ENCODE assay signal across 10 cellular contexts in the genomic region with DNA sequence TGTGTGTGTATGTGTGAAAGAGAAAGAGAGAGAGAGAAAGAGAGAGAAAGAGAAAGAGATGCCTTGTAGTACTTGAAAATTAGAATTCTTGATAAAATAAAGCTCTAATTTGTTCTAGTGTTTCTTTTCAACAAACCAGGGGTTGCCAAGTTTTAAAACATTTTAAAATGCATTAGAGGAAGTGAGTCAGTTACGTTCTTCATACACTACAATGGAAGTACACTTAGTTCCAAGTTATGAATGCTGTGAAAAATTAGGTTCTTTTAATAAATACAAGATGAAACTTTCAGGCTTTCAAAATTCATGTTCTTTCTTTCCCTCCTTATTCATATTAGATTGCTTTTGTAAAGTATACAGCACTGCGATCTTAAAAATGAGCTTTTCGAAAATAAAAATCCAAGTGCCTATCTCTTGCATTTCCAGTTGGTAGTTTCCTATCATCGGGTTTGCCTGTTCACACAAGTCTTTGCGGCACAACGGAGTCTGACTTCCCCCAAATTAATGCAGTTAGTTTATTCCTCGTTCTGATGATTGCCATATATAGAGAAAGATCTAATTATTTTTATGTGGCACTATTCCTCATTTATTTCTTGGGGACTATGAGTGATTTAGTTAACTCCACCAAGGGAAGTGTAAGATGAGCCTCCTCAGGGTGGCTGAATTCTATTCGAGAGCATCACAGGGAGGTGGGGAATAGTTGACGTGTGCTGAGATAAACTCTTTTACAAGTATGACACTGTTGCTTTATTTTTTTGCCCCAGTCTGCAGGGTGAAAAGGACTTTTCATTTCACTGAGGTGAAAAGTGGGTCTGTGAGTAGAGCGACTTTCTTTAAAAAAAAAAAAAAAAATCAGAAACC.
DNase-seq lines count a peak whose midpoint lies in the region; ATAC-seq, FAIRE-seq and TF ChIP-seq lines count a peak whose summit lies in the region.
"Had no signal": no experiment of that assay in that cellular context is flagged by ENCODE, and none has a peak within 500 bp of the region (broad histone marks: within the 10 kb centered on the region; RNA-seq: fewer than 3 reads in every experiment).

No MANE protein-coding gene starts in this region.

- no peaks in the 10 kb centered on the region for H3K9me3 Mint-ChIP-seq in endodermal cell
- H3K9me3 Mint-ChIP-seq in stimulated activated naive B cell treated with anti-CD40 and anti-IgM and Interleukin-4, amounts not matched to agents 10 μg/mL and 1 μg/mL and 100 μg/mL, for 72 hours = no peaks in the 10 kb centered on the region

- H4K8ac ChIP-seq in mesenchymal stem cell (ENCODE audit: low read length) = no peak overlapping the region

- no peaks in the 10 kb centered on the region for H3K36me3 ChIP-seq in MG63
- H3K36me3 ChIP-seq in endodermal cell (ENCODE audit: control insufficient read depth, insufficient read depth, low read length) = no peaks in the 10 kb centered on the region
- H3K36me3 ChIP-seq in mesenchymal stem cell (ENCODE audit: control insufficient read depth in 1 of 2, insufficient read depth in 2 of 2, low read depth in 1 of 2, low read length in 2 of 2) = no peaks in the 10 kb centered on the region
- H3K36me3 ChIP-seq in thoracic aorta = no peaks in the 10 kb centered on the region

- peaks cover 37% of the 10 kb centered on the region for H3K4me1 Mint-ChIP-seq in endodermal cell
- no peaks in the 10 kb centered on the region for H3K4me1 Mint-ChIP-seq in stimulated activated naive B cell treated with anti-CD40 and anti-IgM and Interleukin-4, amounts not matched to agents 10 μg/mL and 1 μg/mL and 100 μg/mL, for 72 hours

- H3K4me2 ChIP-seq in mesenchymal stem cell (ENCODE audit: low read length, poor library complexity, severe bottlenecking) = peak overlapping the region; percentile 88

- H3K9ac ChIP-seq in endodermal cell (ENCODE audit: extremely low read depth, low read length, poor library complexity, severe bottlenecking) (no peak overlapping the region), mesenchymal stem cell (ENCODE audit: low read length) (peak overlapping the region; percentile 84)

- no peak for TF ChIP-seq POLR2A in GM12892 (IDR thresholded peaks at IDR 0.05; ENCODE audit: low read depth, low read length)

- H3K36me3 Mint-ChIP-seq in endodermal cell (ENCODE audit: low read depth) = no peaks in the 10 kb centered on the region
- no peaks in the 10 kb centered on the region for H3K36me3 Mint-ChIP-seq in stimulated activated naive B cell treated with anti-CD40 and anti-IgM and Interleukin-4, amounts not matched to agents 10 μg/mL and 1 μg/mL and 100 μg/mL, for 72 hours

- FAIRE-seq in GM12892 (lab: Jason Lieb, UNC) = no peak

- peak overlapping the region; percentile 38 for H3K4me3 Mint-ChIP-seq in endodermal cell
- H3K4me3 Mint-ChIP-seq in stimulated activated naive B cell treated with anti-CD40 and anti-IgM and Interleukin-4, amounts not matched to agents 10 μg/mL and 1 μg/mL and 100 μg/mL, for 72 hours = no peak overlapping the region

- H4K91ac ChIP-seq in mesenchymal stem cell (ENCODE audit: low read length) = no peak overlapping the region

- H3K27ac ChIP-seq in endodermal cell (ENCODE audit: low read depth, low read length) (peak overlapping the region; percentile 64), mesenchymal stem cell (ENCODE audit: low read length, poor library complexity, severe bottlenecking) (peak overlapping the region; percentile 75), thoracic aorta (peak overlapping the region; percentile 44 to 67)

- H3K4ac ChIP-seq in mesenchymal stem cell (ENCODE audit: low read depth in 1 of 2, low read length in 2 of 2) = no peak overlapping the region

- H2BK12ac ChIP-seq in mesenchymal stem cell (ENCODE audit: low read length in 2 of 2) = no peak overlapping the region

- no peak overlapping the region for H3K18ac ChIP-seq in mesenchymal stem cell (ENCODE audit: low read depth in 1 of 2, low read length in 2 of 2)

- H3K4me3 ChIP-seq in MG63 = peak overlapping the region; percentile 28
- peak overlapping the region; percentile 29 for H3K4me3 ChIP-seq in endodermal cell (ENCODE audit: low read length)
- H3K4me3 ChIP-seq in mesenchymal stem cell (ENCODE audit: insufficient read depth in 1 of 2, low read depth in 1 of 2, low read length in 2 of 2) = peak overlapping the region in 1 of 2 experiments; percentile 82
- peak overlapping the region; percentile 74 for H3K4me3 ChIP-seq in thoracic aorta

- H3K27ac Mint-ChIP-seq in endodermal cell = no peak overlapping the region
- no peak overlapping the region for H3K27ac Mint-ChIP-seq in stimulated activated naive B cell treated with anti-CD40 and anti-IgM and Interleukin-4, amounts not matched to agents 10 μg/mL and 1 μg/mL and 100 μg/mL, for 72 hours

- H3K14ac ChIP-seq in mesenchymal stem cell (ENCODE audit: low read length in 2 of 2) = no peak overlapping the region

- H2AFZ ChIP-seq in mesenchymal stem cell (ENCODE audit: low read depth, low read length) = no peak overlapping the region

- no peak for DNase-seq in MG63
- no peak for DNase-seq in endodermal cell
- peak; percentile 49 for DNase-seq in mesenchymal stem cell
- no peak for DNase-seq in thoracic aorta (ENCODE audit: low spot score)
- no peak for DNase-seq in activated CD4-positive, alpha-beta T cell treated with anti-CD3 and anti-CD28 coated beads for 1 hour
- DNase-seq in HT-29 (ENCODE audit: low spot score) = no peak
- DNase-seq in GM12892 (ENCODE audit: insufficient read length) = no peak
- DNase-seq in stimulated activated naive B cell treated with anti-CD40 and anti-IgM and Interleukin-4, amounts not matched to agents 10 μg/mL and 1 μg/mL and 100 μg/mL, for 72 hours = no peak
- DNase-seq: NCI-H526; stimulated activated CD4-positive, alpha-beta T cell treated with anti-CD3 and anti-CD28 coated beads, Interleukin-4, amount 100 ng/mL, for 1 hour had no signal

- no peak overlapping the region for H2BK5ac ChIP-seq in mesenchymal stem cell (ENCODE audit: low read depth, low read length, poor library complexity, severe bottlenecking)

- no peak for TF ChIP-seq CTCF in endodermal cell (conservative IDR thresholded peaks at IDR 0.05)
- TF ChIP-seq CTCF in thoracic aorta (IDR thresholded peaks at IDR 0.05) = no peak

- peaks cover 7% of the 10 kb centered on the region for H3K4me1 ChIP-seq in endodermal cell (ENCODE audit: control insufficient read depth, insufficient read depth, low read length)
- H3K4me1 ChIP-seq in mesenchymal stem cell (ENCODE audit: control insufficient read depth, insufficient read depth, low read depth, low read length) = no peaks in the 10 kb centered on the region
- peaks cover 4 to 34% of the 10 kb centered on the region in 2 donors for H3K4me1 ChIP-seq in thoracic aorta (ENCODE audit: control insufficient read depth in 1 of 2, low read depth in 2 of 2)

- no peak for ATAC-seq in thoracic aorta (ENCODE audit: insufficient number of reproducible peaks, low FRiP score, low read depth)
- ATAC-seq in stimulated activated naive B cell treated with anti-CD40 and anti-IgM and Interleukin-4, amounts not matched to agents 10 μg/mL and 1 μg/mL and 100 μg/mL, for 72 hours (replicated peaks) = no peak

- H2BK15ac ChIP-seq in mesenchymal stem cell (ENCODE audit: low read depth, poor library complexity, severe bottlenecking) = no peak overlapping the region

- 72 to 73% methylated on average over 5 to 9 of the region's 10 CpGs for WGBS in endodermal cell (ENCODE audit: insufficient coverage in 1 of 2, insufficient read length in 1 of 2), 2 experiments
- WGBS in mesenchymal stem cell = 66% methylated on average over 6 of the region's 10 CpGs

- H3K9me3 ChIP-seq in MG63 (no peaks in the 10 kb centered on the region), endodermal cell (ENCODE audit: control insufficient read depth, low read length) (no peaks in the 10 kb centered on the region), mesenchymal stem cell (ENCODE audit: control insufficient read depth, low read length) (no peaks in the 10 kb centered on the region), thoracic aorta (no peaks in the 10 kb centered on the region)

- peaks cover 5% of the 10 kb centered on the region for H3K79me1 ChIP-seq in mesenchymal stem cell (replicated peaks; ENCODE audit: low read length, poor library complexity, severe bottlenecking)

- H3K27me3 Mint-ChIP-seq in endodermal cell (ENCODE audit: insufficient read depth) = peaks cover 5% of the 10 kb centered on the region
- no peaks in the 10 kb centered on the region for H3K27me3 Mint-ChIP-seq in stimulated activated naive B cell treated with anti-CD40 and anti-IgM and Interleukin-4, amounts not matched to agents 10 μg/mL and 1 μg/mL and 100 μg/mL, for 72 hours

- H3K23ac ChIP-seq in mesenchymal stem cell (ENCODE audit: low read length in 2 of 2) = no peak overlapping the region

- no peak overlapping the region for H2BK120ac ChIP-seq in mesenchymal stem cell (ENCODE audit: low read depth, low read length)

- H3K27me3 ChIP-seq in MG63 = 0 out of 2 replicates have a peak, but pooled peaks cover 2% of the 10 kb centered on the region
- no peaks in the 10 kb centered on the region for H3K27me3 ChIP-seq in endodermal cell (ENCODE audit: control insufficient read depth, insufficient read depth, low read length, poor library complexity, severe bottlenecking)
- no peaks in the 10 kb centered on the region for H3K27me3 ChIP-seq in mesenchymal stem cell (ENCODE audit: control insufficient read depth in 1 of 2, insufficient read depth in 1 of 2, low read length in 2 of 2)
- no peaks in the 10 kb centered on the region for H3K27me3 ChIP-seq in thoracic aorta (replicated peaks; ENCODE audit: insufficient read depth)

- H2AK5ac ChIP-seq in mesenchymal stem cell (ENCODE audit: low read length, severe bottlenecking) = no peak overlapping the region
